3 cellular contexts compared by ENCODE assay signal in the genomic region with DNA sequence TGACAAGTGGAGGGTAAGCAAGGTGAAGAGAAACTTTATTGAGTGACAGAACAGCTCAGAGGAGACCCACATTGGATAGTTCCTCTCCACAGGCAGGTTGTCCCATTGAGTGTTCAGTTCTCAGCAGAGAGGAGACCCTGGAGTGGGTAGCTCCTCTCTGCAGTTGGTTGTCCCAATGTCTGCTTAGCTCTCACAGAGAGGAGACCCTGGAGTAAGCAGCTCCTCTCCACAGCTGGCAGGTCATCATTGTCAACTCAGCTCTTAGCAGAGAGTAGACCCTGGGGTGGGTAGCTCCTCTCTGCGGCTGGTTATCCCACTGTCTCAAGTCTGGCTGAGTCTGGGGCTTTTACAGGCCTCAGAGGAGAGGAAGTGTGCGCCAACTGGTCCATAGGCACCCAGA.
TF ChIP-seq lines count a peak whose summit lies in the region.

No MANE protein-coding gene starts in this region.

TF ChIP-seq in A549, 52 proteins besides CTCF, POLR2A, EP300 and RAD21:
- TF ChIP-seq RARB (CRISPR knock-in tag; IDR thresholded peaks at IDR 0.05) (no peak), HOXB13 (CRISPR knock-in tag; IDR thresholded peaks at IDR 0.05; ENCODE audit: low read depth) (no peak), KDM1A (IDR thresholded peaks at IDR 0.05; ENCODE audit: low read depth) (no peak), NR3C1 (IDR thresholded peaks at IDR 0.05) (no peak), TFCP2L1 (CRISPR knock-in tag; IDR thresholded peaks at IDR 0.05) (no peak), HDAC2 (IDR thresholded peaks at IDR 0.05) (no peak)
- TF ChIP-seq, protein P1, sequence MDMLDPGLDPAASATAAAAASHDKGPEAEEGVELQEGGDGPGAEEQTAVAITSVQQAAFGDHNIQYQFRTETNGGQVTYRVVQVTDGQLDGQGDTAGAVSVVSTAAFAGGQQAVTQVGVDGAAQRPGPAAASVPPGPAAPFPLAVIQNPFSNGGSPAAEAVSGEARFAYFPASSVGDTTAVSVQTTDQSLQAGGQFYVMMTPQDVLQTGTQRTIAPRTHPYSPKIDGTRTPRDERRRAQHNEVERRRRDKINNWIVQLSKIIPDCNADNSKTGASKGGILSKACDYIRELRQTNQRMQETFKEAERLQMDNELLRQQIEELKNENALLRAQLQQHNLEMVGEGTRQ (IDR thresholded peaks at IDR 0.05): no peak

TF ChIP-seq in K562, 482 proteins besides CTCF, POLR2A, EP300 and RAD21:
- TF ChIP-seq TRIM28 (IDR thresholded peaks at IDR 0.05) (peak; percentile 91), SIRT6 (IDR thresholded peaks at IDR 0.05; ENCODE audit: low read depth, low read length) (no peak), TRIM24 (IDR thresholded peaks at IDR 0.05) (peak in 1 of 2 experiments; percentile 34; a peak in 1 of 4 replicates), MBD2 (IDR thresholded peaks at IDR 0.05; ENCODE audit: borderline replicate concordance, low read depth) (no peak), HMBOX1 (IDR thresholded peaks at IDR 0.05) (no peak), CBX5 (IDR thresholded peaks at IDR 0.05; ENCODE audit: borderline replicate concordance, low read depth) (peak; percentile 35; the same call in 1 of the 2 replicates), ZEB2 (IDR thresholded peaks at IDR 0.05) (no peak), CBX3 (IDR thresholded peaks at IDR 0.05; ENCODE audit: borderline replicate concordance in 1 of 2, low read length in 2 of 2) (peak in 1 of 2 experiments; percentile 58; a peak in 1 of 3 replicates)
- TF ChIP-seq, protein P2, sequence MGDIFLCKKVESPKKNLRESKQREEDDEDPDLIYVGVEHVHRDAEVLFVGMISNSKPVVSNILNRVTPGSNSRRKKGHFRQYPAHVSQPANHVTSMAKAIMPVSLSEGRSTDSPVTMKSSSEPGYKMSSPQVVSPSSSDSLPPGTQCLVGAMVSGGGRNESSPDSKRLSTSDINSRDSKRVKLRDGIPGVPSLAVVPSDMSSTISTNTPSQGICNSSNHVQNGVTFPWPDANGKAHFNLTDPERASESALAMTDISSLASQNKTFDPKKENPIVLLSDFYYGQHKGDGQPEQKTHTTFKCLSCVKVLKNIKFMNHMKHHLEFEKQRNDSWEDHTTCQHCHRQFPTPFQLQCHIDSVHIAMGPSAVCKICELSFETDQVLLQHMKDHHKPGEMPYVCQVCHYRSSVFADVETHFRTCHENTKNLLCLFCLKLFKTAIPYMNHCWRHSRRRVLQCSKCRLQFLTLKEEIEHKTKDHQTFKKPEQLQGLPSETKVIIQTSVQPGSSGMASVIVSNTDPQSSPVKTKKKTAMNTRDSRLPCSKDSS (IDR thresholded peaks at IDR 0.05; ENCODE audit: low read depth, partially characterized antibody): peak; percentile 74

TF ChIP-seq in HepG2, 621 proteins besides CTCF, POLR2A, EP300 and RAD21:
- TF ChIP-seq ZNF121 (CRISPR knock-in tag; IDR thresholded peaks at IDR 0.05): no peak
- TF ChIP-seq ZFAT (CRISPR knock-in tag; conservative IDR thresholded peaks at IDR 0.05): no peak
- TF ChIP-seq FOXO1 (CRISPR knock-in tag; IDR thresholded peaks at IDR 0.05): no peak
- no peak for TF ChIP-seq ZNF484 (CRISPR knock-in tag; IDR thresholded peaks at IDR 0.05; ENCODE audit: borderline replicate concordance, low read depth)
- no peak for TF ChIP-seq ZNF850 (CRISPR knock-in tag; conservative IDR thresholded peaks at IDR 0.05)
- no peak for TF ChIP-seq CHCHD3 (CRISPR knock-in tag; IDR thresholded peaks at IDR 0.05)
- TF ChIP-seq ATRX (CRISPR knock-in tag; IDR thresholded peaks at IDR 0.05; ENCODE audit: borderline replicate concordance): no peak
